ENCODE assay signal across 23 cellular contexts in genomic region chr15:76999996-77000395, GRCh38. TPM values are rescaled to one million over a fixed set of nuclear protein-coding genes. Genes with fewer than 3 reads are reported as not detected.
A peak's percentile ranks its signal among the peaks of the same experiment; 100 is the strongest.
DNase-seq lines count a peak whose midpoint lies in the region; ATAC-seq and TF ChIP-seq lines count a peak whose summit lies in the region.
"Had no signal": no experiment of that assay in that cellular context is flagged by ENCODE, and none has a peak within 500 bp of the region (broad histone marks: within the 10 kb centered on the region; RNA-seq: fewer than 3 reads in every experiment).

No MANE protein-coding gene starts in this region.

- H3K9ac ChIP-seq in BLaER1 treated with 17β-estradiol and CSF1 and Interleukin-3, amounts not matched to agents 10 nM and 100 nM = peak overlapping the region in 9 of 11 experiments; percentile 9 to 97 (median 33); a peak in 11 of 22 replicates

- H3K4me1 Mint-ChIP-seq in T-helper 2 cell treated with Interferon-gamma antibody and Interleukin-4, amounts not matched to agents 5 μg/mL and 100 μg/mL, for 36 hours (ENCODE audit: low read depth) = peaks cover 69% of the 10 kb centered on the region
- peaks cover 79% of the 10 kb centered on the region for H3K4me1 Mint-ChIP-seq in activated CD4-positive, alpha-beta memory T cell treated with anti-CD3 and anti-CD28 coated beads for 36 hours (ENCODE audit: low read depth)

- peak overlapping the region; percentile 12 to 100 (median 99); a peak in 20 of 22 replicates for H3K4me2 ChIP-seq in BLaER1 treated with 17β-estradiol and CSF1 and Interleukin-3, amounts not matched to agents 10 nM and 100 nM

- H3K9me3 Mint-ChIP-seq in T-helper 2 cell treated with Interferon-gamma antibody and Interleukin-4, amounts not matched to agents 5 μg/mL and 100 μg/mL, for 36 hours = no peaks in the 10 kb centered on the region
- H3K9me3 Mint-ChIP-seq in activated CD4-positive, alpha-beta memory T cell treated with anti-CD3 and anti-CD28 coated beads for 36 hours = no peaks in the 10 kb centered on the region
- H3K9me3 Mint-ChIP-seq: brain had no signal

- H3K36me3 ChIP-seq in BLaER1 treated with 17β-estradiol and CSF1 and Interleukin-3, amounts not matched to agents 10 nM and 100 nM = peaks cover 0 to 65% (median 54%) of the 10 kb centered on the region in 11 experiments; a peak in 17 of 22 replicates
- no peaks in the 10 kb centered on the region for H3K36me3 ChIP-seq in mucosa of descending colon (ENCODE audit: low read depth)
- H3K36me3 ChIP-seq: heart left ventricle, MG63, Peyer's patch, SJSA1 had no signal

- POLR2A ChIA-PET in activated CD4-positive, alpha-beta memory T cell treated with anti-CD3 and anti-CD28 coated beads for 36 hours (lab: Charles Lee) = interaction anchor here (5.0 kb wide), 1 partner anchor 12 kb away, joined by 34 read pairs; no protein-coding TSS in a partner anchor

- no peak for ATAC-seq in mucosa of descending colon
- ATAC-seq: GM12878, heart left ventricle had no signal

- peaks cover 59% of the 10 kb centered on the region for H3K36me3 Mint-ChIP-seq in T-helper 2 cell treated with Interferon-gamma antibody and Interleukin-4, amounts not matched to agents 5 μg/mL and 100 μg/mL, for 36 hours (ENCODE audit: low read depth)
- peaks cover 62% of the 10 kb centered on the region for H3K36me3 Mint-ChIP-seq in activated CD4-positive, alpha-beta memory T cell treated with anti-CD3 and anti-CD28 coated beads for 36 hours
- H3K36me3 Mint-ChIP-seq: brain had no signal

- H3K4me1 ChIP-seq in BLaER1 treated with 17β-estradiol and CSF1 and Interleukin-3, amounts not matched to agents 10 nM and 100 nM = peaks cover 88 to 100% (median 96%) of the 10 kb centered on the region in 10 experiments
- H3K4me1 ChIP-seq in mucosa of descending colon (ENCODE audit: low read depth) = no peaks in the 10 kb centered on the region
- H3K4me1 ChIP-seq: SJSA1 had no signal

- peak overlapping the region; percentile 97 for H3K4me3 Mint-ChIP-seq in T-helper 2 cell treated with Interferon-gamma antibody and Interleukin-4, amounts not matched to agents 5 μg/mL and 100 μg/mL, for 36 hours
- peak overlapping the region; percentile 29 for H3K4me3 Mint-ChIP-seq in activated CD4-positive, alpha-beta memory T cell treated with anti-CD3 and anti-CD28 coated beads for 36 hours
- H3K4me3 Mint-ChIP-seq: brain had no signal

- intact Hi-C loops in activated CD4-positive, alpha-beta memory T cell treated with anti-CD3 and anti-CD28 coated beads for 36 hours (cut with micrococcal nuclease) = loop anchor here (5.0 kb wide), 2 partner anchors 422 to 1548 kb away; partner anchors contain the start of genes HMG20A, PEAK1 and SIN3A
- intact Hi-C loops in mucosa of descending colon (cut with DNase I, micrococcal nuclease) = no loop called here

- no peak for DNase-seq in T-helper 2 cell treated with Interferon-gamma antibody and Interleukin-4, amounts not matched to agents 5 μg/mL and 100 μg/mL, for 36 hours (ENCODE audit: low spot score)
- no peak for DNase-seq in T-helper 2 cell
- no peak for DNase-seq in activated CD4-positive, alpha-beta memory T cell treated with anti-CD3 and anti-CD28 coated beads for 36 hours
- peak in 2 of 3 donors; percentile 5 to 48 for DNase-seq in mucosa of descending colon
- DNase-seq in NCI-H1417 treated with DMSO at 0.1 percent for 48 hours (lab: John Stamatoyannopoulos, UW) = no peak
- no peak for DNase-seq in pons (ENCODE audit: low spot score)
- DNase-seq in occipital lobe (lab: John Stamatoyannopoulos, UW) = no peak
- DNase-seq: activated CD4-positive, alpha-beta T cell treated with anti-CD3 and anti-CD28 coated beads, Interleukin-2, amount 10 ng/mL, durations not matched to agents 7 days and 5 days; AML-193; effector CD8-positive, alpha-beta T cell; foreskin fibroblast; KBM-7; mammary epithelial cell; MG63; NCI-H1436 treated with DMSO at 0.1 percent for 48 hours; NCI-H510A treated with DMSO at 0.1 percent for 48 hours; substantia nigra had no signal

- H3K27me3 ChIP-seq in BLaER1 treated with 17β-estradiol and CSF1 and Interleukin-3, amounts not matched to agents 10 nM and 100 nM = no peaks in the 10 kb centered on the region
- H3K27me3 ChIP-seq: heart left ventricle, MG63, Peyer's patch, SJSA1 had no signal

- H3K9me3 ChIP-seq in BLaER1 treated with 17β-estradiol and CSF1 and Interleukin-3, amounts not matched to agents 10 nM and 100 nM (replicated peaks in 1 of 11) = no peaks in the 10 kb centered on the region
- no peaks in the 10 kb centered on the region for H3K9me3 ChIP-seq in mucosa of descending colon
- H3K9me3 ChIP-seq: heart left ventricle, MG63, Peyer's patch, SJSA1 had no signal

- CTCF ChIA-PET in activated CD4-positive, alpha-beta memory T cell treated with anti-CD3 and anti-CD28 coated beads for 36 hours (lab: Charles Lee) = no interaction called here

- no peaks in the 10 kb centered on the region for H3K27me3 Mint-ChIP-seq in T-helper 2 cell treated with Interferon-gamma antibody and Interleukin-4, amounts not matched to agents 5 μg/mL and 100 μg/mL, for 36 hours (ENCODE audit: low read depth)
- no peaks in the 10 kb centered on the region for H3K27me3 Mint-ChIP-seq in activated CD4-positive, alpha-beta memory T cell treated with anti-CD3 and anti-CD28 coated beads for 36 hours
- H3K27me3 Mint-ChIP-seq: activated CD4-positive, alpha-beta T cell treated with anti-CD3 and anti-CD28 coated beads, Interleukin-2, amount 10 ng/mL, durations not matched to agents 7 days and 5 days had no signal

- H3K4me3 ChIP-seq in BLaER1 treated with 17β-estradiol and CSF1 and Interleukin-3, amounts not matched to agents 10 nM and 100 nM = peak overlapping the region in 6 of 10 experiments; percentile 15 to 90 (median 54); a peak in 5 of 20 replicates
- H3K4me3 ChIP-seq in mucosa of descending colon = no peak overlapping the region
- H3K4me3 ChIP-seq: GM12878, heart left ventricle, MG63, Peyer's patch, SJSA1 had no signal

- H3K27ac Mint-ChIP-seq in T-helper 2 cell treated with Interferon-gamma antibody and Interleukin-4, amounts not matched to agents 5 μg/mL and 100 μg/mL, for 36 hours = no peak overlapping the region
- H3K27ac Mint-ChIP-seq in activated CD4-positive, alpha-beta memory T cell treated with anti-CD3 and anti-CD28 coated beads for 36 hours = peak overlapping the region; percentile 18
- H3K27ac Mint-ChIP-seq: activated CD4-positive, alpha-beta T cell treated with anti-CD3 and anti-CD28 coated beads, Interleukin-2, amount 10 ng/mL, durations not matched to agents 7 days and 5 days had no signal

- H4K20me1 ChIP-seq in BLaER1 treated with 17β-estradiol and CSF1 and Interleukin-3, amounts not matched to agents 10 nM and 100 nM = peaks cover 0 to 68% (median 21%) of the 10 kb centered on the region in 11 experiments; a peak in 12 of 22 replicates

- TF ChIP-seq CTCF in mucosa of descending colon (IDR thresholded peaks at IDR 0.05) = no peak

- H3K27ac ChIP-seq in BLaER1 treated with 17β-estradiol and CSF1 and Interleukin-3, amounts not matched to agents 10 nM and 100 nM = peak overlapping the region; percentile 23 to 99 (median 92); a peak in 14 of 22 replicates
- H3K27ac ChIP-seq: Peyer's patch, SJSA1 had no signal

RNA-seq across cellular contexts. Expression of gene PSTPIP1, which starts 5.1 kb away (rescaled TPM):
- total RNA-seq in activated CD4-positive, alpha-beta memory T cell treated with anti-CD3 and anti-CD28 coated beads for 36 hours = 100 to 1,000 TPM; 155 to 164 TPM
- total RNA-seq in mucosa of descending colon (1 to 10 TPM; 4.4 to 8.2 (median 6.3) TPM), occipital lobe (0.62 TPM)
- total RNA-seq: SJSA1 had no signal

Comparison
In these comparisons a context has a peak if more than half of its experiments do, and no peak if none do; other contexts are left out.
1. DNase-seq: peak in mucosa of descending colon (2 of 3); none in T-helper 2 cell treated with Interferon-gamma antibody and Interleukin-4, amounts not matched to agents 5 μg/mL and 100 μg/mL, for 36 hours (single experiment), T-helper 2 cell (0 of 5), activated CD4-positive, alpha-beta memory T cell treated with anti-CD3 and anti-CD28 coated beads for 36 hours (single experiment), NCI-H1417 treated with DMSO at 0.1 percent for 48 hours (single experiment), pons (single experiment) and occipital lobe (single experiment).
2. RNA of gene PSTPIP1, which starts 5.1 kb away (total RNA-seq): 155 to 164 TPM in activated CD4-positive, alpha-beta memory T cell treated with anti-CD3 and anti-CD28 coated beads for 36 hours; 4.4 to 8.2 TPM in mucosa of descending colon and 0.62 TPM in occipital lobe (single experiment); every median in the first group is over 10 times any median in the second.